13 cellular contexts compared by ENCODE assay signal in genomic region chr12:118344829-118345228, GRCh38.
"Had no signal": no experiment of that assay in that cellular context is flagged by ENCODE, and none has a peak within 500 bp of the region (broad histone marks: within the 10 kb centered on the region; RNA-seq: fewer than 3 reads in every experiment).

No MANE protein-coding gene starts in this region.

- H3K27ac ChIP-seq: cardiac muscle cell, coronary artery, skin epidermis, tibial nerve, VCaP had no signal

- DNase-seq: activated CD4-positive, alpha-beta T cell treated with anti-CD3 and anti-CD28 coated beads for 4 hours; activated CD8-positive, alpha-beta memory T cell treated with anti-CD3 and anti-CD28 coated beads, Interleukin-2, amount 50 U/mL, for 48 hours; activated CD8-positive, alpha-beta T cell treated with anti-CD3 and anti-CD28 coated beads, Interleukin-2, amount 10 ng/mL, durations not matched to agents 7 days and 5 days; activated naive CD4-positive, alpha-beta T cell treated with anti-CD3 and anti-CD28 coated beads for 36 hours; effector CD4-positive, alpha-beta T cell; left colon; T-helper 9 cell had no signal

- H3K4me3 ChIP-seq: cardiac muscle cell, coronary artery, skin epidermis, tibial nerve had no signal

- H3K27ac Mint-ChIP-seq: activated CD8-positive, alpha-beta T cell treated with anti-CD3 and anti-CD28 coated beads, Interleukin-2, amount 10 ng/mL, durations not matched to agents 7 days and 5 days; activated naive CD4-positive, alpha-beta T cell treated with anti-CD3 and anti-CD28 coated beads for 36 hours had no signal

- H3K9me3 Mint-ChIP-seq: activated naive CD4-positive, alpha-beta T cell treated with anti-CD3 and anti-CD28 coated beads for 36 hours; neural crest cell had no signal

- H3K9me3 ChIP-seq: tibial nerve had no signal

- H3K36me3 ChIP-seq: cardiac muscle cell, tibial nerve had no signal

- H3K27me3 ChIP-seq: cardiac muscle cell, tibial nerve had no signal

- H3K4me3 Mint-ChIP-seq: activated CD8-positive, alpha-beta T cell treated with anti-CD3 and anti-CD28 coated beads, Interleukin-2, amount 10 ng/mL, durations not matched to agents 7 days and 5 days; activated naive CD4-positive, alpha-beta T cell treated with anti-CD3 and anti-CD28 coated beads for 36 hours; neural crest cell had no signal

- ATAC-seq: activated CD8-positive, alpha-beta T cell treated with anti-CD3 and anti-CD28 coated beads, Interleukin-2, amount 10 ng/mL, durations not matched to agents 7 days and 5 days; left colon had no signal
